14 cellular contexts compared by ENCODE assay signal in the genomic region with DNA sequence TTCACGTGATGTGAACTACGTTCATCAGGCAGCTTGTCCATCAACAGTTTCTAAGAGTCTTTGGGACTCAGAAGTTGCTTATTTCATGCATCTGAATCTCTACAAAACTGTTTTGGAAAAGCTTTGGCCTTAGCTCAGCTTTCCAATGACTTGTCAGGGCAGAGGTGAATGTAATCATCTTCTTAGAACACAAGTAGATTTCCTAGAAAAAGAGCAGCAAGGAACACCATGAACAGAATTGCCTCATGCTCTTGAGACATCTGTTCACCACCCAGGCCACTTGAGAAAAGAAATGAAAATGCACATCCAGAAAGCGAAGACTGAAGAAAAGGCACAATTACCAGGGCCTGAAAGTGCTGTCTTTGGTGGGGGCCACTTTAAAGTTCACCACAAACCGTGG.
DNase-seq lines count a peak whose midpoint lies in the region; ATAC-seq and TF ChIP-seq lines count a peak whose summit lies in the region.
"Had no signal": no experiment of that assay in that cellular context is flagged by ENCODE, and none has a peak within 500 bp of the region (broad histone marks: within the 10 kb centered on the region; RNA-seq: fewer than 3 reads in every experiment).

No MANE protein-coding gene starts in this region.

- H3K27me3 ChIP-seq in right cardiac atrium (ENCODE audit: control insufficient read depth, insufficient read depth) (no peaks in the 10 kb centered on the region), gastroesophageal sphincter (no peaks in the 10 kb centered on the region)

- TF ChIP-seq CTCF in gastroesophageal sphincter (IDR thresholded peaks at IDR 0.05), result no peak
- TF ChIP-seq CTCF in coronary artery (IDR thresholded peaks at IDR 0.05), result no peak

- no peaks in the 10 kb centered on the region for H3K4me1 ChIP-seq in right cardiac atrium (ENCODE audit: control insufficient read depth, insufficient read depth, low read length)
- no peaks in the 10 kb centered on the region for H3K4me1 ChIP-seq in gastroesophageal sphincter
- H3K4me1 ChIP-seq: BLaER1 treated with 17β-estradiol and CSF1 and Interleukin-3, amounts not matched to agents 10 nM and 100 nM had no signal

- H3K9me3 ChIP-seq in right cardiac atrium (ENCODE audit: control insufficient read depth, low read length) (no peaks in the 10 kb centered on the region), gastroesophageal sphincter (no peaks in the 10 kb centered on the region)

- ATAC-seq in Right ventricle myocardium inferior, result peak; percentile 23
- no peak for ATAC-seq in right cardiac atrium
- ATAC-seq in gastroesophageal sphincter, result peak; percentile 69
- ATAC-seq in HG02678 (IDR thresholded peaks at IDR 0.05; ENCODE audit: unreplicated experiment), result no peak
- ATAC-seq: CD8-positive, alpha-beta T cell had no signal

- no peak for TF ChIP-seq POLR2A in gastroesophageal sphincter (IDR thresholded peaks at IDR 0.05)

- no peak overlapping the region for H3K4me3 ChIP-seq in right cardiac atrium (ENCODE audit: low read length)
- no peak overlapping the region for H3K4me3 ChIP-seq in gastroesophageal sphincter
- no peak overlapping the region for H3K4me3 ChIP-seq in coronary artery
- H3K4me3 ChIP-seq: BLaER1 treated with 17β-estradiol and CSF1 and Interleukin-3, amounts not matched to agents 10 nM and 100 nM had no signal

- DNase-seq in Right ventricle myocardium inferior (ENCODE audit: missing footprints) (no peak), right cardiac atrium (no peak), fibroblast of gingiva (ENCODE audit: low read depth) (peak; percentile 6), cerebellum (ENCODE audit: low spot score) (no peak), coronary artery (ENCODE audit: low spot score) (no peak)
- DNase-seq: Calu3; CD8-positive, alpha-beta T cell; DMS79 treated with DMSO at 0.1 percent for 48 hours; GF-D8; H9 had no signal

- H3K27ac ChIP-seq in right cardiac atrium (ENCODE audit: low read length) (no peak overlapping the region), gastroesophageal sphincter (no peak overlapping the region), coronary artery (no peak overlapping the region)
- H3K27ac ChIP-seq: 22Rv1; BLaER1 treated with 17β-estradiol and CSF1 and Interleukin-3, amounts not matched to agents 10 nM and 100 nM had no signal

- TF ChIP-seq EP300 in gastroesophageal sphincter (IDR thresholded peaks at IDR 0.05), result no peak

- 61% methylated on average over 4 of the region's 4 CpGs for WGBS in right cardiac atrium
- WGBS in gastroesophageal sphincter (ENCODE audit: low coverage in 1 of 2), 2 donors, result 60 to 62% methylated on average over 2 to 3 of the region's 4 CpGs

- H3K36me3 ChIP-seq in gastroesophageal sphincter, result no peaks in the 10 kb centered on the region
- H3K36me3 ChIP-seq: BLaER1 treated with 17β-estradiol and CSF1 and Interleukin-3, amounts not matched to agents 10 nM and 100 nM had no signal

- intact Hi-C loops in Right ventricle myocardium inferior (cut with DNase I), result no loop called here
- intact Hi-C loops in right cardiac atrium (cut with DNase I), result no loop called here

Comparison
In these comparisons a context has a peak if more than half of its experiments do, and no peak if none do; other contexts are left out.
1. ATAC-seq: peak in Right ventricle myocardium inferior (single experiment) and gastroesophageal sphincter (single experiment); none in right cardiac atrium (0 of 2) and HG02678 (single experiment).